Comparison of ENCODE assay signal across 7 cellular contexts in genomic region chr19:18160792-18161690, GRCh38. TPM values are rescaled to one million over a fixed set of nuclear protein-coding genes. Genes with fewer than 3 reads are reported as not detected.
DNase-seq lines count a peak whose midpoint lies in the region; ATAC-seq and TF ChIP-seq lines count a peak whose summit lies in the region.

No MANE protein-coding gene starts in this region.

- TF ChIP-seq CTCF in GM12874 (IDR thresholded peaks at IDR 0.05; ENCODE audit: insufficient read depth, low read depth, low read length) (peak; percentile 69), endothelial cell (IDR thresholded peaks at IDR 0.05; ENCODE audit: unreplicated experiment) (peak; percentile 64)

- H3K4me1 ChIP-seq in muscle layer of colon (ENCODE audit: insufficient read depth, low read length) = peaks cover 31% of the 10 kb centered on the region

- no peaks in the 10 kb centered on the region for H3K9me3 ChIP-seq in muscle layer of colon (ENCODE audit: low read length)

- no peaks in the 10 kb centered on the region for H3K27me3 Mint-ChIP-seq in activated CD8-positive, alpha-beta memory T cell treated with anti-CD3 and anti-CD28 coated beads, Interleukin-2, amount 10 ng/mL, durations not matched to agents 7 days and 5 days
- peaks cover 6% of the 10 kb centered on the region for H3K27me3 Mint-ChIP-seq in endothelial cell (ENCODE audit: unreplicated experiment)

- H3K36me3 Mint-ChIP-seq in activated CD8-positive, alpha-beta memory T cell treated with anti-CD3 and anti-CD28 coated beads, Interleukin-2, amount 10 ng/mL, durations not matched to agents 7 days and 5 days = no peaks in the 10 kb centered on the region
- H3K36me3 Mint-ChIP-seq in endothelial cell (ENCODE audit: low read depth, unreplicated experiment) = peaks cover 24% of the 10 kb centered on the region

- peak overlapping the region; percentile 14 for H3K9ac ChIP-seq in muscle layer of colon (ENCODE audit: low read length)

- H3K4me3 Mint-ChIP-seq in activated CD8-positive, alpha-beta memory T cell treated with anti-CD3 and anti-CD28 coated beads, Interleukin-2, amount 10 ng/mL, durations not matched to agents 7 days and 5 days = peak overlapping the region; percentile 68
- no peak overlapping the region for H3K4me3 Mint-ChIP-seq in endothelial cell (ENCODE audit: unreplicated experiment)

- no peaks in the 10 kb centered on the region for H3K9me3 Mint-ChIP-seq in activated CD8-positive, alpha-beta memory T cell treated with anti-CD3 and anti-CD28 coated beads, Interleukin-2, amount 10 ng/mL, durations not matched to agents 7 days and 5 days (ENCODE audit: low read depth)
- H3K9me3 Mint-ChIP-seq in endothelial cell (ENCODE audit: unreplicated experiment) = no peaks in the 10 kb centered on the region

- ATAC-seq in HG02588 (IDR thresholded peaks at IDR 0.05; ENCODE audit: unreplicated experiment) = peak; percentile 64
- peak; percentile 94 for ATAC-seq in activated CD8-positive, alpha-beta memory T cell treated with anti-CD3 and anti-CD28 coated beads, Interleukin-2, amount 10 ng/mL, durations not matched to agents 7 days and 5 days

- peaks cover 7% of the 10 kb centered on the region for H3K4me1 Mint-ChIP-seq in activated CD8-positive, alpha-beta memory T cell treated with anti-CD3 and anti-CD28 coated beads, Interleukin-2, amount 10 ng/mL, durations not matched to agents 7 days and 5 days
- H3K4me1 Mint-ChIP-seq in endothelial cell (ENCODE audit: unreplicated experiment) = no peaks in the 10 kb centered on the region

- peak overlapping the region; percentile 27 for H3K27ac ChIP-seq in muscle layer of colon (ENCODE audit: low read depth, low read length)

- no peaks in the 10 kb centered on the region for H3K27me3 ChIP-seq in muscle layer of colon (ENCODE audit: control insufficient read depth in 1 of 2, insufficient read depth in 2 of 2, low read length in 2 of 2)

- H3K27ac Mint-ChIP-seq in activated CD8-positive, alpha-beta memory T cell treated with anti-CD3 and anti-CD28 coated beads, Interleukin-2, amount 10 ng/mL, durations not matched to agents 7 days and 5 days = peak overlapping the region; percentile 55
- H3K27ac Mint-ChIP-seq in endothelial cell (ENCODE audit: unreplicated experiment) = no peak overlapping the region

- DNase-seq in NCI-H2171 treated with DMSO at 0.1 percent for 48 hours (lab: John Stamatoyannopoulos, UW) (peak; percentile 62), endothelial cell (ENCODE audit: low spot score) (peak; percentile 82)
- peak; percentile 81 for DNase-seq in activated CD8-positive, alpha-beta memory T cell treated with anti-CD3 and anti-CD28 coated beads, Interleukin-2, amount 10 ng/mL, durations not matched to agents 7 days and 5 days
- peak; percentile 56 for DNase-seq in stimulated activated CD8-positive, alpha-beta memory T cell treated with anti-CD3 and anti-CD28 coated beads, Interleukin-7, amount 100 ng/mL, for 24 hours (ENCODE audit: low read depth)

- peaks cover 31% of the 10 kb centered on the region for H3K36me3 ChIP-seq in muscle layer of colon (ENCODE audit: insufficient read depth, low read length)

- H3K4me3 ChIP-seq in muscle layer of colon (ENCODE audit: low read depth in 1 of 2, low read length in 2 of 2) = peak overlapping the region; percentile 20 to 35

- CTCF ChIA-PET in activated CD8-positive, alpha-beta memory T cell treated with anti-CD3 and anti-CD28 coated beads, Interleukin-2, amount 10 ng/mL, durations not matched to agents 7 days and 5 days (lab: Charles Lee) = interaction anchor here (0.6 to 4.2 kb wide), 24 partner anchors 9 to 228 kb away, joined by 3 to 36 read pairs (median 4); partner anchors contain the start of genes CCDC124, IFI30, IL12RB1 and MAST3

RNA-seq across cellular contexts. Expression of gene PIK3R2, which starts 8.1 kb away (rescaled TPM):
- 10 to 100 TPM in 1 of 2 experiments, 1 to 10 TPM in 1; 8.0 to 11.2 TPM for total RNA-seq in activated CD8-positive, alpha-beta memory T cell treated with anti-CD3 and anti-CD28 coated beads, Interleukin-2, amount 10 ng/mL, durations not matched to agents 7 days and 5 days
- 28.0 TPM for total RNA-seq in endothelial cell (ENCODE audit: unreplicated experiment)

RNA-seq across cellular contexts. Expression of gene IFI30, which starts 12.6 kb away (rescaled TPM):
- total RNA-seq in activated CD8-positive, alpha-beta memory T cell treated with anti-CD3 and anti-CD28 coated beads, Interleukin-2, amount 10 ng/mL, durations not matched to agents 7 days and 5 days = 10 to 100 TPM; 57.1 to 66.2 TPM
- not detected for total RNA-seq in endothelial cell (ENCODE audit: unreplicated experiment)

RNA-seq across cellular contexts. Expression of gene MPV17L2, which starts 32.0 kb away (rescaled TPM):
- 10 to 100 TPM in 1 of 2 experiments, 1 to 10 TPM in 1; 8.2 to 12.9 TPM for total RNA-seq in activated CD8-positive, alpha-beta memory T cell treated with anti-CD3 and anti-CD28 coated beads, Interleukin-2, amount 10 ng/mL, durations not matched to agents 7 days and 5 days
- total RNA-seq in endothelial cell (ENCODE audit: unreplicated experiment) = 17.7 TPM

RNA-seq across cellular contexts. Expression of gene RAB3A, which starts 42.8 kb away (rescaled TPM):
- total RNA-seq in activated CD8-positive, alpha-beta memory T cell treated with anti-CD3 and anti-CD28 coated beads, Interleukin-2, amount 10 ng/mL, durations not matched to agents 7 days and 5 days = 1 to 10 TPM; 3.5 to 3.7 TPM
- total RNA-seq in endothelial cell (ENCODE audit: unreplicated experiment) = 3.1 TPM

Comparison
In these comparisons a context has a peak if more than half of its experiments do, and no peak if none do; other contexts are left out.
1. Peak in every context shown above with its lines: DNase-seq, ATAC-seq, H3K4me3 ChIP-seq and H3K27ac ChIP-seq.
2. RNA of gene IFI30, which starts 12.6 kb away (total RNA-seq): 57.1 to 66.2 TPM in activated CD8-positive, alpha-beta memory T cell treated with anti-CD3 and anti-CD28 coated beads, Interleukin-2, amount 10 ng/mL, durations not matched to agents 7 days and 5 days; not detected in endothelial cell (single experiment); every median in the first group is over 10 times any median in the second.